In genomic region chr7:98241674-98242241, GRCh38 we compare ENCODE assay signal across 2 cellular contexts.
TF ChIP-seq lines count a peak whose summit lies in the region.

No MANE protein-coding gene starts in this region.

TF ChIP-seq in A549, 52 proteins besides CTCF, POLR2A, EP300 and RAD21 (continued from another document):
- no peak for TF ChIP-seq EHMT2 (IDR thresholded peaks at IDR 0.05; ENCODE audit: low read depth)
- TF ChIP-seq, protein P1, sequence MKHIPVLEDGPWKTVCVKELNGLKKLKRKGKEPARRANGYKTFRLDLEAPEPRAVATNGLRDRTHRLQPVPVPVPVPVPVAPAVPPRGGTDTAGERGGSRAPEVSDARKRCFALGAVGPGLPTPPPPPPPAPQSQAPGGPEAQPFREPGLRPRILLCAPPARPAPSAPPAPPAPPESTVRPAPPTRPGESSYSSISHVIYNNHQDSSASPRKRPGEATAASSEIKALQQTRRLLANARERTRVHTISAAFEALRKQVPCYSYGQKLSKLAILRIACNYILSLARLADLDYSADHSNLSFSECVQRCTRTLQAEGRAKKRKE (CRISPR knock-in tag; IDR thresholded peaks at IDR 0.05; ENCODE audit: low read depth), result no peak
- TF ChIP-seq PHF8 (IDR thresholded peaks at IDR 0.05; ENCODE audit: borderline replicate concordance, low read depth), result no peak
- TF ChIP-seq ZNF302 (CRISPR knock-in tag; IDR thresholded peaks at IDR 0.05), result no peak
- TF ChIP-seq MAX (IDR thresholded peaks at IDR 0.05), result no peak
- no peak for TF ChIP-seq ESRRA (IDR thresholded peaks at IDR 0.05; ENCODE audit: borderline replicate concordance, low read length)
- TF ChIP-seq, protein P2, sequence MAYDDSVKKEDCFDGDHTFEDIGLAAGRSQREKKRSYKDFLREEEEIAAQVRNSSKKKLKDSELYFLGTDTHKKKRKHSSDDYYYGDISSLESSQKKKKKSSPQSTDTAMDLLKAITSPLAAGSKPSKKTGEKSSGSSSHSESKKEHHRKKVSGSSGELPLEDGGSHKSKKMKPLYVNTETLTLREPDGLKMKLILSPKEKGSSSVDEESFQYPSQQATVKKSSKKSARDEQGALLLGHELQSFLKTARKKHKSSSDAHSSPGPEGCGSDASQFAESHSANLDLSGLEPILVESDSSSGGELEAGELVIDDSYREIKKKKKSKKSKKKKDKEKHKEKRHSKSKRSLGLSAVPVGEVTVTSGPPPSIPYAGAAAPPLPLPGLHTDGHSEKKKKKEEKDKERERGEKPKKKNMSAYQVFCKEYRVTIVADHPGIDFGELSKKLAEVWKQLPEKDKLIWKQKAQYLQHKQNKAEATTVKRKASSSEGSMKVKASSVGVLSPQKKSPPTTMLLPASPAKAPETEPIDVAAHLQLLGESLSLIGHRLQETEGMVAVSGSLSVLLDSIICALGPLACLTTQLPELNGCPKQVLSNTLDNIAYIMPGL (CRISPR knock-in tag; IDR thresholded peaks at IDR 0.05; ENCODE audit: borderline replicate concordance), result no peak
- no peak for TF ChIP-seq JUN (IDR thresholded peaks at IDR 0.05)
- no peak for TF ChIP-seq NFE2L2 (conservative IDR thresholded peaks at IDR 0.05; ENCODE audit: low read length)
- TF ChIP-seq RCOR1 (IDR thresholded peaks at IDR 0.05; ENCODE audit: low read depth, low read length), result no peak
- TF ChIP-seq ZC3H11A (IDR thresholded peaks at IDR 0.05), result no peak
- TF ChIP-seq, protein P3, sequence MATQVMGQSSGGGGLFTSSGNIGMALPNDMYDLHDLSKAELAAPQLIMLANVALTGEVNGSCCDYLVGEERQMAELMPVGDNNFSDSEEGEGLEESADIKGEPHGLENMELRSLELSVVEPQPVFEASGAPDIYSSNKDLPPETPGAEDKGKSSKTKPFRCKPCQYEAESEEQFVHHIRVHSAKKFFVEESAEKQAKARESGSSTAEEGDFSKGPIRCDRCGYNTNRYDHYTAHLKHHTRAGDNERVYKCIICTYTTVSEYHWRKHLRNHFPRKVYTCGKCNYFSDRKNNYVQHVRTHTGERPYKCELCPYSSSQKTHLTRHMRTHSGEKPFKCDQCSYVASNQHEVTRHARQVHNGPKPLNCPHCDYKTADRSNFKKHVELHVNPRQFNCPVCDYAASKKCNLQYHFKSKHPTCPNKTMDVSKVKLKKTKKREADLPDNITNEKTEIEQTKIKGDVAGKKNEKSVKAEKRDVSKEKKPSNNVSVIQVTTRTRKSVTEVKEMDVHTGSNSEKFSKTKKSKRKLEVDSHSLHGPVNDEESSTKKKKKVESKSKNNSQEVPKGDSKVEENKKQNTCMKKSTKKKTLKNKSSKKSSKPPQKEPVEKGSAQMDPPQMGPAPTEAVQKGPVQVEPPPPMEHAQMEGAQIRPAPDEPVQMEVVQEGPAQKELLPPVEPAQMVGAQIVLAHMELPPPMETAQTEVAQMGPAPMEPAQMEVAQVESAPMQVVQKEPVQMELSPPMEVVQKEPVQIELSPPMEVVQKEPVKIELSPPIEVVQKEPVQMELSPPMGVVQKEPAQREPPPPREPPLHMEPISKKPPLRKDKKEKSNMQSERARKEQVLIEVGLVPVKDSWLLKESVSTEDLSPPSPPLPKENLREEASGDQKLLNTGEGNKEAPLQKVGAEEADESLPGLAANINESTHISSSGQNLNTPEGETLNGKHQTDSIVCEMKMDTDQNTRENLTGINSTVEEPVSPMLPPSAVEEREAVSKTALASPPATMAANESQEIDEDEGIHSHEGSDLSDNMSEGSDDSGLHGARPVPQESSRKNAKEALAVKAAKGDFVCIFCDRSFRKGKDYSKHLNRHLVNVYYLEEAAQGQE (IDR thresholded peaks at IDR 0.05), result no peak
- TF ChIP-seq ZFP36 (IDR thresholded peaks at IDR 0.05; ENCODE audit: borderline replicate concordance, partially characterized antibody), result no peak
- TF ChIP-seq CHD4 (IDR thresholded peaks at IDR 0.05; ENCODE audit: borderline replicate concordance), result no peak
- no peak for TF ChIP-seq KDM5A (IDR thresholded peaks at IDR 0.05)

TF ChIP-seq in IMR-90, 13 proteins besides CTCF, POLR2A, EP300 and RAD21 (continued from another document):
- TF ChIP-seq MXI1 (IDR thresholded peaks at IDR 0.05; ENCODE audit: borderline replicate concordance, low read depth, low read length), result no peak
- TF ChIP-seq, protein P4, sequence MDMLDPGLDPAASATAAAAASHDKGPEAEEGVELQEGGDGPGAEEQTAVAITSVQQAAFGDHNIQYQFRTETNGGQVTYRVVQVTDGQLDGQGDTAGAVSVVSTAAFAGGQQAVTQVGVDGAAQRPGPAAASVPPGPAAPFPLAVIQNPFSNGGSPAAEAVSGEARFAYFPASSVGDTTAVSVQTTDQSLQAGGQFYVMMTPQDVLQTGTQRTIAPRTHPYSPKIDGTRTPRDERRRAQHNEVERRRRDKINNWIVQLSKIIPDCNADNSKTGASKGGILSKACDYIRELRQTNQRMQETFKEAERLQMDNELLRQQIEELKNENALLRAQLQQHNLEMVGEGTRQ (IDR thresholded peaks at IDR 0.05; ENCODE audit: low read depth, low read length), result no peak
- TF ChIP-seq ELK1 (IDR thresholded peaks at IDR 0.05; ENCODE audit: borderline replicate concordance, low read depth, low read length), result no peak
- TF ChIP-seq SMC3 (IDR thresholded peaks at IDR 0.05; ENCODE audit: low read depth, low read length), result no peak
- TF ChIP-seq RFX5 (IDR thresholded peaks at IDR 0.05; ENCODE audit: low read depth, low read length), result no peak
- TF ChIP-seq MAFK (IDR thresholded peaks at IDR 0.05; ENCODE audit: low read depth, low read length), result no peak
TF ChIP-seq in IMR-90: peak in this region for 0.
